Comparison of ENCODE assay signal across 10 cellular contexts in genomic region chr7:130899071-130899451, GRCh38.
DNase-seq lines count a peak whose midpoint lies in the region; ATAC-seq and TF ChIP-seq lines count a peak whose summit lies in the region.
"Had no signal": no experiment of that assay in that cellular context is flagged by ENCODE, and none has a peak within 500 bp of the region (broad histone marks: within the 10 kb centered on the region; RNA-seq: fewer than 3 reads in every experiment).

No MANE protein-coding gene starts in this region.

- ATAC-seq in T-helper 17 cell, result no peak

- POLR2A ChIA-PET in activated CD4-positive, alpha-beta T cell treated with anti-CD3 and anti-CD28 coated beads, Interleukin-2, amount 10 ng/mL, durations not matched to agents 7 days and 5 days (lab: Charles Lee), result no interaction called here

- CTCF ChIA-PET in activated CD4-positive, alpha-beta T cell treated with anti-CD3 and anti-CD28 coated beads, Interleukin-2, amount 10 ng/mL, durations not matched to agents 7 days and 5 days (lab: Charles Lee), result interaction anchor here (0.8 to 1.0 kb wide), 3 partner anchors 9 to 50 kb away, joined by 3 read pairs; no protein-coding TSS in a partner anchor

- H3K4me3 ChIP-seq in stomach, result no peak overlapping the region

- TF ChIP-seq EP300 in stomach (IDR thresholded peaks at IDR 0.05), result no peak

- WGBS in stomach, 5 donors, result 55 to 76% (median 66%) methylated on average over 10 of the region's 10 CpGs

- H3K27ac Mint-ChIP-seq in activated CD4-positive, alpha-beta T cell treated with anti-CD3 and anti-CD28 coated beads, Interleukin-2, amount 10 ng/mL, durations not matched to agents 7 days and 5 days, result peak overlapping the region; percentile 19
- H3K27ac Mint-ChIP-seq in T-helper 17 cell, result peak overlapping the region; percentile 94
- H3K27ac Mint-ChIP-seq in immature natural killer cell, result peak overlapping the region in 4 of 6 donors; percentile 46 to 77 (median 68)

- peaks cover 80 to 100% (median 90%) of the 10 kb centered on the region in 4 donors for H3K4me1 ChIP-seq in stomach

- peaks cover 74% of the 10 kb centered on the region for H3K36me3 Mint-ChIP-seq in activated CD4-positive, alpha-beta T cell treated with anti-CD3 and anti-CD28 coated beads, Interleukin-2, amount 10 ng/mL, durations not matched to agents 7 days and 5 days (ENCODE audit: low read depth)
- H3K36me3 Mint-ChIP-seq in T-helper 17 cell (ENCODE audit: low read depth) (peaks cover 25% of the 10 kb centered on the region), immature natural killer cell (peaks cover 3 to 22% (median 4%) of the 10 kb centered on the region in 3 donors)

- H3K4me1 Mint-ChIP-seq in activated CD4-positive, alpha-beta T cell treated with anti-CD3 and anti-CD28 coated beads, Interleukin-2, amount 10 ng/mL, durations not matched to agents 7 days and 5 days, result peaks cover 87% of the 10 kb centered on the region
- H3K4me1 Mint-ChIP-seq in T-helper 17 cell (peaks cover 84% of the 10 kb centered on the region), immature natural killer cell (peaks cover 63 to 89% of the 10 kb centered on the region in 2 donors)

- peaks cover 3 to 63% (median 46%) of the 10 kb centered on the region in 4 donors for H3K36me3 ChIP-seq in stomach

- TF ChIP-seq CTCF in stomach (IDR thresholded peaks at IDR 0.05), result no peak

- no peak for TF ChIP-seq POLR2A in stomach (IDR thresholded peaks at IDR 0.05)

- H3K4me3 Mint-ChIP-seq in activated CD4-positive, alpha-beta T cell treated with anti-CD3 and anti-CD28 coated beads, Interleukin-2, amount 10 ng/mL, durations not matched to agents 7 days and 5 days, result no peak overlapping the region
- H3K4me3 Mint-ChIP-seq in T-helper 17 cell (peak overlapping the region; percentile 66), immature natural killer cell (no peak overlapping the region)

- DNase-seq in activated CD4-positive, alpha-beta T cell treated with anti-CD3 and anti-CD28 coated beads, Interleukin-2, amount 10 ng/mL, durations not matched to agents 7 days and 5 days, result no peak
- no peak for DNase-seq in activated CD4-positive, alpha-beta T cell treated with anti-CD3 and anti-CD28 coated beads for 1 hour
- DNase-seq in T-helper 17 cell (no peak), immature natural killer cell (no peak), stomach (no peak), amniotic stem cell (lab: John Stamatoyannopoulos, UW) (no peak), AG20443 (ENCODE audit: low spot score) (no peak), medulla oblongata (ENCODE audit: extremely low spot score) (no peak)
- DNase-seq: KG1, NCI-H446 had no signal

- peak overlapping the region; percentile 5 to 85 (median 78) for H3K27ac ChIP-seq in stomach

- H3K27me3 ChIP-seq in stomach, result no peaks in the 10 kb centered on the region

- H3K9me3 ChIP-seq in T-helper 17 cell (ENCODE audit: control insufficient read depth, low read length, poor library complexity, severe bottlenecking), result no peaks in the 10 kb centered on the region
- no peaks in the 10 kb centered on the region for H3K9me3 ChIP-seq in stomach

- intact Hi-C loops in stomach (cut with DNase I; ENCODE audit: low total_unique reads), result loop anchor here (10.0 kb wide), 1 partner anchor 146 kb away; no protein-coding TSS in a partner anchor

- no peaks in the 10 kb centered on the region for H3K9me3 Mint-ChIP-seq in activated CD4-positive, alpha-beta T cell treated with anti-CD3 and anti-CD28 coated beads, Interleukin-2, amount 10 ng/mL, durations not matched to agents 7 days and 5 days
- peaks cover 0 to 1% (median 0%) of the 10 kb centered on the region in 6 donors for H3K9me3 Mint-ChIP-seq in immature natural killer cell

- no peaks in the 10 kb centered on the region for H3K27me3 Mint-ChIP-seq in activated CD4-positive, alpha-beta T cell treated with anti-CD3 and anti-CD28 coated beads, Interleukin-2, amount 10 ng/mL, durations not matched to agents 7 days and 5 days
- H3K27me3 Mint-ChIP-seq in T-helper 17 cell (no peaks in the 10 kb centered on the region), immature natural killer cell (ENCODE audit: low read depth in 3 of 3) (peaks cover 4 to 39% (median 15%) of the 10 kb centered on the region in 3 donors)

Comparison
In these comparisons a context has a peak if more than half of its experiments do, and no peak if none do; other contexts are left out.
1. H3K27ac Mint-ChIP-seq: peak in every context shown above with its lines; median percentile 94 in T-helper 17 cell; 68 in immature natural killer cell; 19 in activated CD4-positive, alpha-beta T cell treated with anti-CD3 and anti-CD28 coated beads, Interleukin-2, amount 10 ng/mL, durations not matched to agents 7 days and 5 days.